9 cellular contexts compared by ENCODE assay signal in the genomic region with DNA sequence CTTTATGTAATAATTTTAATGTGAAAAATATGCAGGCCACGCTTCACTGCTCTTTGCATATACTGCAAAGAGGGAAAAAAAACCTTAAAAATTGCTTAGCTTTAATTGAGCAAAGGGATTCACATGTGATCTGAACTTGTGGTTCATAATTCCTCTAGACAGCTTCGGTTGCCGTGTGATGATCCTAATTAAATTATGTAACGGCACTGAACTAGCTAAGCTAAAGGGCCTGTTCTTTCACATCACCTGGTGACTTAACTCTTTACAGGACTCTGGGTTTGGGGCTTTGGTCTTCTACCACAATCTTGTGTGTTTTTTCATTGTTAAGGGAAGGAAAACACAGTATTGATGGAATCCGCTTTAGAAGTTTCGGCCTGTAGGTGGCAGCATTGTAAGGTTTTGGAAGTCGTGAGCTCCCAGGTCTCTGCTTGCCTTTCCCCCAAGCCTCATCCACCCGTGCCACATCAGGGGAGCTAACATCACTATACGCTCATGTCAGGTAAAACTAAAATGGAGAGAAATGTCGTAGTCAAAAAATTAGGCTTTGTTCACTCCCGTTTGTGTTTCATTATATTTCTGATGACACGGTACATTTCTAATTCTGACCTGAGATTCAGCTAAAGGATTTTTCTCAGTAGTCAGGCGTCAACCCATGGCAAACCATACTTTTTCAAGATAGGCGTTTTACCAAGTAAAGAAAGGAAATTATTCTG.
A peak's percentile ranks its signal among the peaks of the same experiment; 100 is the strongest.
DNase-seq lines count a peak whose midpoint lies in the region; ATAC-seq, FAIRE-seq and TF ChIP-seq lines count a peak whose summit lies in the region.
"Had no signal": no experiment of that assay in that cellular context is flagged by ENCODE, and none has a peak within 500 bp of the region (broad histone marks: within the 10 kb centered on the region; RNA-seq: fewer than 3 reads in every experiment).

No MANE protein-coding gene starts in this region.

- no peak for TF ChIP-seq POLR2A in HepG2 (IDR thresholded peaks at IDR 0.05; ENCODE audit: insufficient read depth in 1 of 2, low read depth in 2 of 2, low read length in 2 of 2)

- peaks cover 45% of the 10 kb centered on the region for H3K4me1 Mint-ChIP-seq in chondrocyte (ENCODE audit: low read depth)

- H4K20me1 ChIP-seq in HepG2 (ENCODE audit: insufficient read depth, low read length) = no peaks in the 10 kb centered on the region

- no peaks in the 10 kb centered on the region for H3K27me3 Mint-ChIP-seq in chondrocyte (ENCODE audit: low read depth)

- H3K9me3 Mint-ChIP-seq in chondrocyte (ENCODE audit: low read depth) = no peaks in the 10 kb centered on the region
- H3K9me3 Mint-ChIP-seq: activated naive CD4-positive, alpha-beta T cell treated with anti-CD3 and anti-CD28 coated beads, Interleukin-2, amount 50 U/mL, for 72 hours had no signal

- H3K27ac ChIP-seq in HepG2 (ENCODE audit: extremely low read length, insufficient read depth, low read length) = no peak overlapping the region

- no peak overlapping the region for H3K4me3 ChIP-seq in HAP-1
- no peak overlapping the region for H3K4me3 ChIP-seq in HepG2 (replicated peaks in 1 of 3; ENCODE audit: insufficient read depth in 1 of 3, low read depth in 2 of 3, low read length in 3 of 3)

- no peaks in the 10 kb centered on the region for H3K27me3 ChIP-seq in HAP-1 (ENCODE audit: low read depth)
- H3K27me3 ChIP-seq in HepG2 (ENCODE audit: control insufficient read depth in 1 of 2, insufficient read depth in 2 of 2, low read length in 2 of 2) = no peaks in the 10 kb centered on the region

- H3K4me1 ChIP-seq in HAP-1 (peaks cover 16% of the 10 kb centered on the region), HepG2 (ENCODE audit: insufficient read depth, low read length) (no peaks in the 10 kb centered on the region)

- H3K9me3 ChIP-seq in HAP-1 (no peaks in the 10 kb centered on the region), HepG2 (ENCODE audit: low read length) (no peaks in the 10 kb centered on the region)

- POLR2A ChIA-PET in HepG2 (lab: Yijun Ruan, JAX) = no interaction called here

- intact Hi-C loops in HepG2 (cut with micrococcal nuclease; ENCODE audit: unreplicated experiment) = loop anchor here (5.0 kb wide), 1 partner anchor 234 kb away; no protein-coding TSS in a partner anchor

- peak; percentile 94 for FAIRE-seq in TTC549 (lab: Jason Lieb, UNC)
- FAIRE-seq in HepG2 (lab: Jason Lieb, UNC) = peak; percentile 79

- H3K79me2 ChIP-seq in HepG2 (ENCODE audit: insufficient read depth, low read length) = no peaks in the 10 kb centered on the region

- no peaks in the 10 kb centered on the region for H3K36me3 ChIP-seq in HAP-1 (replicated peaks)
- no peaks in the 10 kb centered on the region for H3K36me3 ChIP-seq in HepG2 (replicated peaks in 1 of 2; ENCODE audit: control insufficient read depth in 1 of 2, insufficient read depth in 2 of 2, low read length in 2 of 2)

- H2AFZ ChIP-seq in HepG2 (ENCODE audit: low read length) = no peak overlapping the region

- no peak overlapping the region for H3K9ac ChIP-seq in HepG2 (ENCODE audit: insufficient read depth, low read depth, low read length)

- CTCF ChIA-PET in HepG2 (lab: Yijun Ruan, JAX; ENCODE audit: low intra/inter-chr PET ratio, low total read pairs) = no interaction called here

- H3K27ac Mint-ChIP-seq in chondrocyte (ENCODE audit: unreplicated experiment) = no peak overlapping the region
- H3K27ac Mint-ChIP-seq: activated naive CD4-positive, alpha-beta T cell treated with anti-CD3 and anti-CD28 coated beads, Interleukin-2, amount 50 U/mL, for 72 hours had no signal

- TF ChIP-seq RAD21 in HepG2 (CRISPR knock-in tag; IDR thresholded peaks at IDR 0.05) = no peak

- peak; percentile 65 for DNase-seq in ELR (ENCODE audit: low read depth)
- peak; percentile 87 to 90 for DNase-seq in HAP-1 (ENCODE audit: low spot score in 2 of 2)
- DNase-seq in NCI-H187 treated with DMSO at 0.1 percent for 48 hours (lab: John Stamatoyannopoulos, UW) = peak; percentile 37
- no peak for DNase-seq in chondrocyte (ENCODE audit: low spot score)
- DNase-seq in HepG2 (ENCODE audit: low spot score) = peak; percentile 52
- DNase-seq in stimulated activated CD4-positive, alpha-beta T cell treated with anti-CD3 and anti-CD28 coated beads, Interleukin-4, amount 100 ng/mL, for 4 hours = peak; percentile 3 to 23

- TF ChIP-seq CTCF in chondrocyte (IDR thresholded peaks at IDR 0.05) (peak; percentile 96), HepG2 (CRISPR knock-in tag; IDR thresholded peaks at IDR 0.05) (peak; percentile 77)

- H3K4me3 Mint-ChIP-seq in chondrocyte (ENCODE audit: unreplicated experiment) = no peak overlapping the region

- BruUV-seq in HepG2 (replicated peaks; lab: Mats Ljungman, UMichigan) = no TSS peak

- H3K4me2 ChIP-seq in HepG2 (ENCODE audit: low read depth, low read length) = no peak overlapping the region

- ATAC-seq in HepG2 (peak; percentile 82), HG03280 (IDR thresholded peaks at IDR 0.05; ENCODE audit: unreplicated experiment) (no peak)

- in situ Hi-C loops in HAP-1 (cut with MboI; ENCODE audit: low sequenced_read_pairs) (loop anchor here (25.0 kb wide), 2 partner anchors 111 to 1361 kb away; partner anchors contain the start of gene MEIS2), HepG2 (cut with HindIII; ENCODE audit: extremely low pct_ligation_motif_present, low pct_unique_long_range_greater_than_20kb) (no loop called here)

- TF ChIP-seq EP300 in HepG2 (IDR thresholded peaks at IDR 0.05; ENCODE audit: low read depth in 2 of 2, low read length in 2 of 2) (no peak), HepG2 (CRISPR knock-in tag; IDR thresholded peaks at IDR 0.05; ENCODE audit: borderline replicate concordance) (no peak)

- WGBS in HepG2 (ENCODE audit: low lambda C conversion rate) = 15% methylated on average over 11 of the region's 14 CpGs

- peaks cover 1% of the 10 kb centered on the region for H3K36me3 Mint-ChIP-seq in chondrocyte (ENCODE audit: low read depth)
- H3K36me3 Mint-ChIP-seq: activated naive CD4-positive, alpha-beta T cell treated with anti-CD3 and anti-CD28 coated beads, Interleukin-2, amount 50 U/mL, for 72 hours had no signal

TF ChIP-seq in HepG2, 621 proteins besides CTCF, POLR2A, EP300 and RAD21:
- TF ChIP-seq ZNF546 (CRISPR knock-in tag; conservative IDR thresholded peaks at IDR 0.05) (no peak), MAFF (IDR thresholded peaks at IDR 0.05; ENCODE audit: low read depth, low read length) (0 out of 2 replicates have a peak, but pooled peaks have one; percentile 25), SNAPC5 (CRISPR knock-in tag; IDR thresholded peaks at IDR 0.05; ENCODE audit: borderline replicate concordance) (no peak), RFXANK (CRISPR knock-in tag; IDR thresholded peaks at IDR 0.05) (no peak), ZNF468 (CRISPR knock-in tag; IDR thresholded peaks at IDR 0.05) (no peak), ATF7 (IDR thresholded peaks at IDR 0.05) (no peak), ATF7 (CRISPR knock-in tag; IDR thresholded peaks at IDR 0.05) (no peak), SMC3 (IDR thresholded peaks at IDR 0.05; ENCODE audit: low read length) (peak; percentile 49; the same call in 1 of the 2 replicates), ELF1 (CRISPR knock-in tag; IDR thresholded peaks at IDR 0.05) (no peak), ZSCAN9 (CRISPR knock-in tag; IDR thresholded peaks at IDR 0.05; ENCODE audit: borderline replicate concordance) (no peak), MAFK (conservative IDR thresholded peaks at IDR 0.05 in 1 of 2, IDR thresholded peaks at IDR 0.05 in 1 of 2; ENCODE audit: low read length in 2 of 2) (peak; percentile 36 to 66; a peak in 3 of 4 replicates), SMAD3 (CRISPR knock-in tag; IDR thresholded peaks at IDR 0.05) (no peak), STAG1 (CRISPR knock-in tag; IDR thresholded peaks at IDR 0.05) (peak; percentile 64), CENPT (CRISPR knock-in tag; IDR thresholded peaks at IDR 0.05; ENCODE audit: low read depth) (no peak), ZNF83 (CRISPR knock-in tag; IDR thresholded peaks at IDR 0.05; ENCODE audit: borderline replicate concordance) (no peak), HOXD1 (CRISPR knock-in tag; IDR thresholded peaks at IDR 0.05) (no peak)
- TF ChIP-seq, protein P1, sequence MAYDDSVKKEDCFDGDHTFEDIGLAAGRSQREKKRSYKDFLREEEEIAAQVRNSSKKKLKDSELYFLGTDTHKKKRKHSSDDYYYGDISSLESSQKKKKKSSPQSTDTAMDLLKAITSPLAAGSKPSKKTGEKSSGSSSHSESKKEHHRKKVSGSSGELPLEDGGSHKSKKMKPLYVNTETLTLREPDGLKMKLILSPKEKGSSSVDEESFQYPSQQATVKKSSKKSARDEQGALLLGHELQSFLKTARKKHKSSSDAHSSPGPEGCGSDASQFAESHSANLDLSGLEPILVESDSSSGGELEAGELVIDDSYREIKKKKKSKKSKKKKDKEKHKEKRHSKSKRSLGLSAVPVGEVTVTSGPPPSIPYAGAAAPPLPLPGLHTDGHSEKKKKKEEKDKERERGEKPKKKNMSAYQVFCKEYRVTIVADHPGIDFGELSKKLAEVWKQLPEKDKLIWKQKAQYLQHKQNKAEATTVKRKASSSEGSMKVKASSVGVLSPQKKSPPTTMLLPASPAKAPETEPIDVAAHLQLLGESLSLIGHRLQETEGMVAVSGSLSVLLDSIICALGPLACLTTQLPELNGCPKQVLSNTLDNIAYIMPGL (CRISPR knock-in tag; IDR thresholded peaks at IDR 0.05; ENCODE audit: borderline replicate concordance in 1 of 2, low read depth in 1 of 2) = 0 out of 4 replicates have a peak, but pooled peaks of 1 of the 2 experiments have one; percentile 24
- TF ChIP-seq, protein P2, sequence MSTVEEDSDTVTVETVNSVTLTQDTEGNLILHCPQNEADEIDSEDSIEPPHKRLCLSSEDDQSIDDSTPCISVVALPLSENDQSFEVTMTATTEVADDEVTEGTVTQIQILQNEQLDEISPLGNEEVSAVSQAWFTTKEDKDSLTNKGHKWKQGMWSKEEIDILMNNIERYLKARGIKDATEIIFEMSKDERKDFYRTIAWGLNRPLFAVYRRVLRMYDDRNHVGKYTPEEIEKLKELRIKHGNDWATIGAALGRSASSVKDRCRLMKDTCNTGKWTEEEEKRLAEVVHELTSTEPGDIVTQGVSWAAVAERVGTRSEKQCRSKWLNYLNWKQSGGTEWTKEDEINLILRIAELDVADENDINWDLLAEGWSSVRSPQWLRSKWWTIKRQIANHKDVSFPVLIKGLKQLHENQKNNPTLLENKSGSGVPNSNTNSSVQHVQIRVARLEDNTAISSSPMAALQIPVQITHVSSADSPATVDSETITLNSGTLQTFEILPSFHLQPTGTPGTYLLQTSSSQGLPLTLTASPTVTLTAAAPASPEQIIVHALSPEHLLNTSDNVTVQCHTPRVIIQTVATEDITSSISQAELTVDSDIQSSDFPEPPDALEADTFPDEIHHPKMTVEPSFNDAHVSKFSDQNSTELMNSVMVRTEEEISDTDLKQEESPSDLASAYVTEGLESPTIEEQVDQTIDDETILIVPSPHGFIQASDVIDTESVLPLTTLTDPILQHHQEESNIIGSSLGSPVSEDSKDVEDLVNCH (CRISPR knock-in tag; IDR thresholded peaks at IDR 0.05) = no peak
